Comparison of ENCODE assay signal across 8 cellular contexts in genomic region chr12:104215638-104216297, GRCh38. TPM values are rescaled to one million over a fixed set of nuclear protein-coding genes. Genes with fewer than 3 reads are reported as not detected.
DNase-seq lines count a peak whose midpoint lies in the region; ATAC-seq and TF ChIP-seq lines count a peak whose summit lies in the region.

Gene TXNRD1, plus strand, starts transcription at chr12:104215779. Its CDS starts 24 bp downstream, at chr12:104215803.

- TF ChIP-seq EP300 in gastroesophageal sphincter (IDR thresholded peaks at IDR 0.05): no peak

- peak within 1 kb of the TSS; percentile 86 for H2AFZ ChIP-seq in neuronal stem cell (ENCODE audit: low read length)

- WGBS in gastroesophageal sphincter (ENCODE audit: low coverage in 1 of 2), 2 donors: 2 to 13% methylated on average over 9 to 22 of the region's 71 CpGs
- no CpG with 5 or more reads among the region's 71 CpGs for WGBS in neuronal stem cell (ENCODE audit: extremely low coverage in 2 of 2, insufficient read length in 2 of 2, insufficient replicate concordance in 1 of 2), 2 donors

- H2AK5ac ChIP-seq in neuronal stem cell (ENCODE audit: low read depth, low read length): no peak within 1 kb of the TSS

- H3K27me3 ChIP-seq in gastroesophageal sphincter (no peaks in the 10 kb centered on the region), neuronal stem cell (ENCODE audit: control insufficient read depth in 3 of 3, insufficient read depth in 3 of 3, low read depth in 1 of 3, low read length in 3 of 3) (peaks cover 0 to 14% (median 11%) of the 10 kb centered on the region in 3 experiments)

- H3K23ac ChIP-seq in neuronal stem cell (ENCODE audit: low read depth, low read length, poor library complexity): peak within 1 kb of the TSS; percentile 91

- H2BK12ac ChIP-seq in neuronal stem cell (ENCODE audit: low read length): no peak within 1 kb of the TSS

- ATAC-seq in HG03025 (IDR thresholded peaks at IDR 0.05; ENCODE audit: low FRiP score, unreplicated experiment): peak; percentile 81
- peak; percentile 76 for ATAC-seq in gastroesophageal sphincter

- H2BK5ac ChIP-seq in neuronal stem cell (ENCODE audit: low read length): peak within 1 kb of the TSS; percentile 90

- H3K9ac ChIP-seq in neuronal stem cell (ENCODE audit: low read depth, low read length, poor library complexity): peak within 1 kb of the TSS; percentile 63

- H4K91ac ChIP-seq in neuronal stem cell (ENCODE audit: low read depth, low read length, poor library complexity): peak within 1 kb of the TSS; percentile 72

- H3K4me3 ChIP-seq in gastroesophageal sphincter (peak within 1 kb of the TSS; percentile 60 to 62), neuronal stem cell (ENCODE audit: low read length in 2 of 2) (peak within 1 kb of the TSS; percentile 33 to 83)

- peak; percentile 42 to 68 for TF ChIP-seq POLR2A in gastroesophageal sphincter (IDR thresholded peaks at IDR 0.05)

- no peak within 1 kb of the TSS for H2BK120ac ChIP-seq in neuronal stem cell (ENCODE audit: low read depth, low read length)

- H3K27ac ChIP-seq in gastroesophageal sphincter (peak within 1 kb of the TSS; percentile 77 to 96 (median 87)), neuronal stem cell (replicated peaks; ENCODE audit: low read length) (no peak within 1 kb of the TSS)

- H3K36me3 ChIP-seq in gastroesophageal sphincter (no peaks in the 10 kb centered on the region), neuronal stem cell (replicated peaks in 1 of 2; ENCODE audit: control insufficient read depth in 2 of 2, insufficient read depth in 2 of 2, low read length in 2 of 2) (no peaks in the 10 kb centered on the region)

- DNase-seq in NCI-H2029 (lab: John Stamatoyannopoulos, UW) (peak; percentile 13), NCI-H2029 treated with DMSO at 0.1 percent for 48 hours (lab: John Stamatoyannopoulos, UW) (no peak), RPMI7951 (ENCODE audit: low read depth) (peak; percentile 71), activated gamma-delta T cell (lab: John Stamatoyannopoulos, UW) (peak; percentile 60), neuronal stem cell (ENCODE audit: low spot score) (peak; percentile 67), stromal cell of bone marrow (ENCODE audit: low read depth) (peak; percentile 46)

- peak within 1 kb of the TSS; percentile 38 for H3K14ac ChIP-seq in neuronal stem cell (ENCODE audit: low read length)

- H3K9me3 ChIP-seq in gastroesophageal sphincter (no peaks in the 10 kb centered on the region), neuronal stem cell (replicated peaks in 1 of 2; ENCODE audit: control insufficient read depth in 2 of 2, insufficient read depth in 1 of 2, low read depth in 1 of 2, low read length in 2 of 2) (peaks cover 0 to 5% of the 10 kb centered on the region in 2 donors)

- H3K79me1 ChIP-seq in neuronal stem cell (ENCODE audit: low read depth, low read length): no peaks in the 10 kb centered on the region

- TF ChIP-seq CTCF in gastroesophageal sphincter (IDR thresholded peaks at IDR 0.05): peak; percentile 86 to 95 (median 92)

- peak within 1 kb of the TSS; percentile 56 for H4K8ac ChIP-seq in neuronal stem cell (ENCODE audit: low read depth, low read length)

- H2BK15ac ChIP-seq in neuronal stem cell (ENCODE audit: low read length): peak within 1 kb of the TSS; percentile 89

- peak within 1 kb of the TSS; percentile 95 for H3K18ac ChIP-seq in neuronal stem cell (ENCODE audit: low read length)

- H3K4ac ChIP-seq in neuronal stem cell (ENCODE audit: low read length): no peak within 1 kb of the TSS

- peaks cover 8 to 38% (median 19%) of the 10 kb centered on the region in 3 donors for H3K4me1 ChIP-seq in gastroesophageal sphincter
- H3K4me1 ChIP-seq in neuronal stem cell (ENCODE audit: control insufficient read depth in 2 of 2, insufficient read depth in 1 of 2, low read depth in 1 of 2, low read length in 2 of 2): no peaks in the 10 kb centered on the region

- peak within 1 kb of the TSS; percentile 83 for H3K4me2 ChIP-seq in neuronal stem cell (ENCODE audit: insufficient read depth, low read length, poor library complexity, severe bottlenecking)

RNA-seq across cellular contexts. Expression of gene TXNRD1, which starts in this region (rescaled TPM):
- total RNA-seq in RPMI7951 (2014; rRNA removed; shearing (Covaris generic)): 208 and 209 TPM in 2 replicates
- total RNA-seq in gastroesophageal sphincter: 100 to 1,000 TPM; 230 to 458 (median 305) TPM
- 94.4 TPM for polyA plus RNA-seq in neuronal stem cell (2013, experiment 1 of 2)
- 94.9 TPM for polyA plus RNA-seq in neuronal stem cell (2013, experiment 2 of 2)
